ENCODE assay signal across 1 cellular context in genomic region chr2:163730556-163730955, GRCh38.
TF ChIP-seq lines count a peak whose summit lies in the region.

No MANE protein-coding gene starts in this region.

TF ChIP-seq in HepG2, 621 proteins besides CTCF, POLR2A, EP300 and RAD21:
- peak; percentile 65 to 66 for TF ChIP-seq MAFK (conservative IDR thresholded peaks at IDR 0.05 in 1 of 2, IDR thresholded peaks at IDR 0.05 in 1 of 2; ENCODE audit: low read length in 2 of 2)
- no peak for TF ChIP-seq ZNF773 (CRISPR knock-in tag; IDR thresholded peaks at IDR 0.05; ENCODE audit: borderline replicate concordance)
- TF ChIP-seq KMT2B (CRISPR knock-in tag; IDR thresholded peaks at IDR 0.05), result no peak
- TF ChIP-seq CERS6 (CRISPR knock-in tag; IDR thresholded peaks at IDR 0.05), result no peak
- TF ChIP-seq SIX4 (CRISPR knock-in tag; IDR thresholded peaks at IDR 0.05), result no peak
- no peak for TF ChIP-seq ZNF431 (CRISPR knock-in tag; IDR thresholded peaks at IDR 0.05; ENCODE audit: borderline replicate concordance, low read depth)
- no peak for TF ChIP-seq ARNT (IDR thresholded peaks at IDR 0.05)
- TF ChIP-seq MAFF (IDR thresholded peaks at IDR 0.05; ENCODE audit: low read depth, low read length), result peak; percentile 50; the same call in 1 of the 2 replicates
- no peak for TF ChIP-seq NCOA1 (CRISPR knock-in tag; IDR thresholded peaks at IDR 0.05)
